In the genomic region with DNA sequence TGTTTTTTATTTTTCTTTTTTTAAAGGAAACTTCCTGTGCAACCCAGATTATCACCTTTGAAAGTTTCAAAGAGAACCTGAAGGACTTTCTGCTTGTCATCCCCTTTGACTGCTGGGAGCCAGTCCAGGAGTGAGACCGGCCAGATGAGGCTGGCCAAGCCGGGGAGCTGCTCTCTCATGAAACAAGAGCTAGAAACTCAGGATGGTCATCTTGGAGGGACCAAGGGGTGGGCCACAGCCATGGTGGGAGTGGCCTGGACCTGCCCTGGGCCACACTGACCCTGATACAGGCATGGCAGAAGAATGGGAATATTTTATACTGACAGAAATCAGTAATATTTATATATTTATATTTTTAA, we compare ENCODE assay signal across 21 cellular contexts. TPM values are rescaled to one million over a fixed set of nuclear protein-coding genes. Genes with fewer than 3 reads are reported as not detected.
DNase-seq lines count a peak whose midpoint lies in the region; ATAC-seq and TF ChIP-seq lines count a peak whose summit lies in the region.
"Had no signal": no experiment of that assay in that cellular context is flagged by ENCODE, and none has a peak within 500 bp of the region (broad histone marks: within the 10 kb centered on the region; RNA-seq: fewer than 3 reads in every experiment).

No MANE protein-coding gene starts in this region.

- DNase-seq in natural killer cell: no peak
- no peak for DNase-seq in natural killer cell treated with Interleukin-12 subunit alpha and Interleukin-12 subunit beta and Interleukin-15 and Interleukin-18, amount 100 ng/mL, for 72 hours (ENCODE audit: low spot score)
- DNase-seq in activated CD8-positive, alpha-beta T cell treated with anti-CD3 and anti-CD28 coated beads, Interleukin-2, amount 10 ng/mL, durations not matched to agents 7 days and 5 days: no peak
- DNase-seq in lung (ENCODE audit: low spot score): no peak
- no peak for DNase-seq in amygdala (lab: John Stamatoyannopoulos, UW)
- no peak for DNase-seq in G401 (ENCODE audit: low spot score)
- DNase-seq: amniotic stem cell, kidney glomerular epithelial cell, NCI-H1436 treated with DMSO at 0.1 percent for 48 hours, NCI-H524, spleen, T-helper 9 cell had no signal

- no peak for ATAC-seq in natural killer cell
- ATAC-seq in natural killer cell treated with Interleukin-12 subunit alpha and Interleukin-12 subunit beta and Interleukin-15 and Interleukin-18, amount 100 ng/mL, for 72 hours: no peak
- ATAC-seq in activated CD8-positive, alpha-beta T cell treated with anti-CD3 and anti-CD28 coated beads, Interleukin-2, amount 10 ng/mL, durations not matched to agents 7 days and 5 days: no peak
- ATAC-seq in lung (ENCODE audit: insufficient read depth, low FRiP score): peak; percentile 2
- ATAC-seq in GM19463 (IDR thresholded peaks at IDR 0.05; ENCODE audit: unreplicated experiment): no peak

- no peak overlapping the region for H3K27ac ChIP-seq in lung (ENCODE audit: low read depth in 1 of 2, low read length in 1 of 2)
- H3K27ac ChIP-seq: cardiac muscle cell, SK-N-MC, spleen had no signal

- TF ChIP-seq CTCF in natural killer cell (IDR thresholded peaks at IDR 0.05) (no peak), lung (IDR thresholded peaks at IDR 0.05; ENCODE audit: control extremely low read depth, extremely low read depth) (no peak)

- 68 to 95% methylated on average over 2 of the region's 2 CpGs for WGBS in lung, 2 donors

- no peaks in the 10 kb centered on the region for H3K9me3 ChIP-seq in lung (ENCODE audit: control insufficient read depth in 2 of 2, insufficient read depth in 1 of 2, low read length in 1 of 2)
- H3K9me3 ChIP-seq: spleen had no signal

- intact Hi-C loops in natural killer cell (cut with micrococcal nuclease): no loop called here

- POLR2A ChIA-PET in activated CD8-positive, alpha-beta T cell treated with anti-CD3 and anti-CD28 coated beads, Interleukin-2, amount 10 ng/mL, durations not matched to agents 7 days and 5 days (lab: Charles Lee): no interaction called here

- H3K4me3 Mint-ChIP-seq in natural killer cell: no peak overlapping the region
- no peak overlapping the region for H3K4me3 Mint-ChIP-seq in natural killer cell treated with Interleukin-12 subunit alpha and Interleukin-12 subunit beta and Interleukin-15 and Interleukin-18, amount 100 ng/mL, for 72 hours
- no peak overlapping the region for H3K4me3 Mint-ChIP-seq in activated CD8-positive, alpha-beta T cell treated with anti-CD3 and anti-CD28 coated beads, Interleukin-2, amount 10 ng/mL, durations not matched to agents 7 days and 5 days
- H3K4me3 Mint-ChIP-seq: memory B cell had no signal

- no peaks in the 10 kb centered on the region for H3K36me3 ChIP-seq in lung (ENCODE audit: control insufficient read depth in 2 of 2, insufficient read depth in 2 of 2, low read length in 2 of 2)
- H3K36me3 ChIP-seq: cardiac muscle cell, spleen had no signal

- H3K9me3 Mint-ChIP-seq in natural killer cell: no peaks in the 10 kb centered on the region
- no peaks in the 10 kb centered on the region for H3K9me3 Mint-ChIP-seq in natural killer cell treated with Interleukin-12 subunit alpha and Interleukin-12 subunit beta and Interleukin-15 and Interleukin-18, amount 100 ng/mL, for 72 hours
- no peaks in the 10 kb centered on the region for H3K9me3 Mint-ChIP-seq in activated CD8-positive, alpha-beta T cell treated with anti-CD3 and anti-CD28 coated beads, Interleukin-2, amount 10 ng/mL, durations not matched to agents 7 days and 5 days (ENCODE audit: insufficient read depth)
- H3K9me3 Mint-ChIP-seq: memory B cell had no signal

- H3K4me1 Mint-ChIP-seq in natural killer cell: peaks cover 20 to 51% of the 10 kb centered on the region in 2 donors
- H3K4me1 Mint-ChIP-seq in natural killer cell treated with Interleukin-12 subunit alpha and Interleukin-12 subunit beta and Interleukin-15 and Interleukin-18, amount 100 ng/mL, for 72 hours (ENCODE audit: low read depth in 2 of 2): peaks cover 12 to 47% of the 10 kb centered on the region in 2 donors
- peaks cover 69% of the 10 kb centered on the region for H3K4me1 Mint-ChIP-seq in activated CD8-positive, alpha-beta T cell treated with anti-CD3 and anti-CD28 coated beads, Interleukin-2, amount 10 ng/mL, durations not matched to agents 7 days and 5 days (ENCODE audit: low read depth)
- H3K4me1 Mint-ChIP-seq: memory B cell had no signal

- no peak overlapping the region for H3K4me3 ChIP-seq in lung
- H3K4me3 ChIP-seq: cardiac muscle cell, SK-N-MC, spleen had no signal

- CTCF ChIA-PET in activated CD8-positive, alpha-beta T cell treated with anti-CD3 and anti-CD28 coated beads, Interleukin-2, amount 10 ng/mL, durations not matched to agents 7 days and 5 days (lab: Charles Lee): interaction anchor here (0.6 to 0.7 kb wide), 2 partner anchors 41 to 47 kb away, joined by 3 to 4 read pairs; no protein-coding TSS in a partner anchor

- H3K27me3 Mint-ChIP-seq in natural killer cell (ENCODE audit: low read depth in 2 of 2): peaks cover 0 to 3% of the 10 kb centered on the region in 2 donors
- H3K27me3 Mint-ChIP-seq in natural killer cell treated with Interleukin-12 subunit alpha and Interleukin-12 subunit beta and Interleukin-15 and Interleukin-18, amount 100 ng/mL, for 72 hours: no peaks in the 10 kb centered on the region
- no peaks in the 10 kb centered on the region for H3K27me3 Mint-ChIP-seq in activated CD8-positive, alpha-beta T cell treated with anti-CD3 and anti-CD28 coated beads, Interleukin-2, amount 10 ng/mL, durations not matched to agents 7 days and 5 days (ENCODE audit: low read depth)
- H3K27me3 Mint-ChIP-seq: memory B cell had no signal

- peaks cover 0 to 3% of the 10 kb centered on the region in 2 donors for H3K4me1 ChIP-seq in lung (ENCODE audit: control insufficient read depth in 2 of 2, insufficient read depth in 2 of 2, low read length in 2 of 2)

- peak overlapping the region; percentile 36 to 48 for H3K27ac Mint-ChIP-seq in natural killer cell
- H3K27ac Mint-ChIP-seq in natural killer cell treated with Interleukin-12 subunit alpha and Interleukin-12 subunit beta and Interleukin-15 and Interleukin-18, amount 100 ng/mL, for 72 hours: peak overlapping the region in 1 of 2 donors; percentile 70
- H3K27ac Mint-ChIP-seq in activated CD8-positive, alpha-beta T cell treated with anti-CD3 and anti-CD28 coated beads, Interleukin-2, amount 10 ng/mL, durations not matched to agents 7 days and 5 days: peak overlapping the region; percentile 43
- H3K27ac Mint-ChIP-seq: memory B cell had no signal

- in situ Hi-C loops in G401 (cut with HindIII; ENCODE audit: low sequenced_read_pairs): no loop called here

- no peaks in the 10 kb centered on the region for H3K27me3 ChIP-seq in lung (ENCODE audit: control insufficient read depth, insufficient read depth)
- H3K27me3 ChIP-seq: cardiac muscle cell, spleen had no signal

- no peaks in the 10 kb centered on the region for H3K36me3 Mint-ChIP-seq in natural killer cell
- no peaks in the 10 kb centered on the region for H3K36me3 Mint-ChIP-seq in natural killer cell treated with Interleukin-12 subunit alpha and Interleukin-12 subunit beta and Interleukin-15 and Interleukin-18, amount 100 ng/mL, for 72 hours
- no peaks in the 10 kb centered on the region for H3K36me3 Mint-ChIP-seq in activated CD8-positive, alpha-beta T cell treated with anti-CD3 and anti-CD28 coated beads, Interleukin-2, amount 10 ng/mL, durations not matched to agents 7 days and 5 days (ENCODE audit: low read depth)
- H3K36me3 Mint-ChIP-seq: memory B cell had no signal

RNA-seq across cellular contexts. Expression of a gene that starts 2.1 kb away (rescaled TPM):
- total RNA-seq in natural killer cell (1 to 10 TPM in 1 of 3 donors, under 1 TPM in 2; 0.65 to 1.2 (median 0.82) TPM), lung (10 to 100 TPM in 1 of 2 donors, under 1 TPM in 1; 0.37 to 11.6 TPM)
- 100 to 1,000 TPM in 1 of 2 donors, 10 to 100 TPM in 1; 41.4 to 125 TPM for total RNA-seq in natural killer cell treated with Interleukin-12 subunit alpha and Interleukin-12 subunit beta and Interleukin-15 and Interleukin-18, amount 100 ng/mL, for 72 hours
- under 1 TPM; 0.55 to 0.61 TPM for total RNA-seq in activated CD8-positive, alpha-beta T cell treated with anti-CD3 and anti-CD28 coated beads, Interleukin-2, amount 10 ng/mL, durations not matched to agents 7 days and 5 days
- polyA plus RNA-seq in lung: 10 to 100 TPM in 1 of 2 donors, 1 to 10 TPM in 1; 4.7 to 16.8 TPM
- not detected in 2 replicates for total RNA-seq in G401 (2014; rRNA removed; shearing (Covaris generic))
- total RNA-seq: cardiac muscle cell, myocyte, omental fat pad, spleen, ureter had no signal
- polyA plus RNA-seq: AG04450, cardiac muscle cell, spleen had no signal

RNA-seq across cellular contexts. Expression of a gene that starts 15.2 kb away (rescaled TPM):
- total RNA-seq in natural killer cell (not detected), lung (not detected)
- under 1 TPM in 1 of 2 donors, not detected in 1; 0.36 TPM for total RNA-seq in natural killer cell treated with Interleukin-12 subunit alpha and Interleukin-12 subunit beta and Interleukin-15 and Interleukin-18, amount 100 ng/mL, for 72 hours
- total RNA-seq in activated CD8-positive, alpha-beta T cell treated with anti-CD3 and anti-CD28 coated beads, Interleukin-2, amount 10 ng/mL, durations not matched to agents 7 days and 5 days: not detected
- not detected for polyA plus RNA-seq in lung
- not detected in 2 replicates for total RNA-seq in G401 (2014; rRNA removed; shearing (Covaris generic))
- total RNA-seq: cardiac muscle cell, myocyte, omental fat pad, RPMI7951, spleen, ureter had no signal
- polyA plus RNA-seq: AG04450, cardiac muscle cell, spleen had no signal
